In the genomic region with DNA sequence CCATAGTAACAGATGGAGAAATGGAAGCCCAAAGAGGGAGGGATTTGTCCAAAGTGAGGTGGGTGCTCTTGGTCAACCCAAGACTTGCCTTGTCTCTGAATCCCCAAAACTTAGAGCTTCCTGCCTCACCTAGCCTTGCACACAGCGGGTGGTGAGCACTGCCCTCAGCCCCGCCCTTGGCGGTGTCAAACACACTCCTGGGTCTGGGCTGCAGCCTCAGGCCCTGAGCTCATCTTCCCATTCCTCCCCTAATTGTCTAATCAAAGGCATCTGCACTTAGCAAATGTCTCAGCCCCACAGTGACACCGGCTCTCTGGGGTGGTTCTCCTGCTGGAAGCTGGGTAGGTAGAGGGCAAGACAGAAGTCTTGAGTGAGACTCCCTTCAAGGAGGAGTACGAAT, we compare ENCODE assay signal across 1 cellular context.
TF ChIP-seq lines count a peak whose summit lies in the region.

No MANE protein-coding gene starts in this region.

TF ChIP-seq in H1, 55 proteins besides CTCF, POLR2A, EP300 and RAD21:
- TF ChIP-seq SIX5 (IDR thresholded peaks at IDR 0.05; ENCODE audit: low read depth, low read length): no peak
- TF ChIP-seq SAP30 (IDR thresholded peaks at IDR 0.05; ENCODE audit: insufficient read depth, insufficient replicate concordance, low read length): no peak
- TF ChIP-seq YY1 (IDR thresholded peaks at IDR 0.05; ENCODE audit: low read depth, low read length): no peak
- TF ChIP-seq RNF2 (IDR thresholded peaks at IDR 0.05; ENCODE audit: borderline replicate concordance, low read depth, low read length, missing control alignments, poor library complexity, severe bottlenecking): no peak
- TF ChIP-seq CHD2 (IDR thresholded peaks at IDR 0.05; ENCODE audit: low read length): no peak
- TF ChIP-seq HDAC6 (IDR thresholded peaks at IDR 0.05; ENCODE audit: low read depth, low read length): no peak
- no peak for TF ChIP-seq RBBP5 (IDR thresholded peaks at IDR 0.05; ENCODE audit: borderline replicate concordance, low read depth, low read length)
- no peak for TF ChIP-seq BCL11A (IDR thresholded peaks at IDR 0.05; ENCODE audit: low read depth in 2 of 2, low read length in 2 of 2)
- no peak for TF ChIP-seq SUZ12 (IDR thresholded peaks at IDR 0.05; ENCODE audit: low read length)
- no peak for TF ChIP-seq KDM5A (IDR thresholded peaks at IDR 0.05; ENCODE audit: low read length)
